In genomic region chr16:38941-39892, GRCh38 we compare ENCODE assay signal across 9 cellular contexts. TPM values are rescaled to one million over a fixed set of nuclear protein-coding genes. Genes with fewer than 3 reads are reported as not detected.
A peak's percentile ranks its signal among the peaks of the same experiment; 100 is the strongest.
DNase-seq lines count a peak whose midpoint lies in the region; ATAC-seq, FAIRE-seq and TF ChIP-seq lines count a peak whose summit lies in the region.
"Had no signal": no experiment of that assay in that cellular context is flagged by ENCODE, and none has a peak within 500 bp of the region (broad histone marks: within the 10 kb centered on the region; RNA-seq: fewer than 3 reads in every experiment).

No MANE protein-coding gene starts in this region.

- FAIRE-seq in HepG2 (lab: Jason Lieb, UNC): no peak

- no peaks in the 10 kb centered on the region for H3K79me2 ChIP-seq in HepG2 (ENCODE audit: insufficient read depth, low read length)
- H3K79me2 ChIP-seq: parathyroid adenoma had no signal

- intact Hi-C loops in CD4-positive, alpha-beta T cell (cut with DNase I, micrococcal nuclease): no loop called here
- intact Hi-C loops in HepG2 (cut with micrococcal nuclease; ENCODE audit: unreplicated experiment): no loop called here

- peak overlapping the region; percentile 46 for H3K27ac ChIP-seq in CD4-positive, alpha-beta T cell (ENCODE audit: low read depth, low read length)
- H3K27ac ChIP-seq in HepG2 (ENCODE audit: extremely low read length, insufficient read depth, low read length) (no peak overlapping the region), tibial nerve (peak overlapping the region in 1 of 4 donors; percentile 50)
- H3K27ac ChIP-seq: parathyroid adenoma had no signal

- 98% methylated on average over 9 of the region's 13 CpGs for WGBS in HepG2 (ENCODE audit: low lambda C conversion rate)
- WGBS in tibial nerve, 2 donors: 77 to 82% methylated on average over 10 to 12 of the region's 13 CpGs

- BruUV-seq in HepG2 (replicated peaks; lab: Mats Ljungman, UMichigan): no TSS peak

- POLR2A ChIA-PET in CD4-positive, alpha-beta T cell (lab: Charles Lee): interaction anchor here (1.4 kb wide), 1 partner anchor 14 kb away, joined by 6 read pairs; the partner anchor contains the start of genes POLR3K and SNRNP25
- POLR2A ChIA-PET in HepG2 (lab: Yijun Ruan, JAX): no interaction called here

- no peak overlapping the region for H3K4me2 ChIP-seq in HepG2 (ENCODE audit: low read depth, low read length)

- no peaks in the 10 kb centered on the region for H4K20me1 ChIP-seq in HepG2 (ENCODE audit: insufficient read depth, low read length)

- peak overlapping the region; percentile 70 for H3K27ac Mint-ChIP-seq in CD4-positive, alpha-beta T cell
- H3K27ac Mint-ChIP-seq in IgD-negative memory B cell: peak overlapping the region; percentile 96 to 100 (median 99)

- H3K9ac ChIP-seq in HepG2 (ENCODE audit: insufficient read depth, low read depth, low read length): no peak overlapping the region
- H3K9ac ChIP-seq: parathyroid adenoma had no signal

- H3K9me3 Mint-ChIP-seq in CD4-positive, alpha-beta T cell: no peaks in the 10 kb centered on the region
- H3K9me3 Mint-ChIP-seq in IgD-negative memory B cell: no peaks in the 10 kb centered on the region

- TF ChIP-seq EP300 in HepG2 (IDR thresholded peaks at IDR 0.05; ENCODE audit: low read depth in 2 of 2, low read length in 2 of 2) (no peak), HepG2 (CRISPR knock-in tag; IDR thresholded peaks at IDR 0.05; ENCODE audit: borderline replicate concordance) (no peak), tibial nerve (IDR thresholded peaks at IDR 0.05) (no peak)

- H3K9me3 ChIP-seq in CD4-positive, alpha-beta T cell (ENCODE audit: control insufficient read depth, low read length): no peaks in the 10 kb centered on the region
- no peaks in the 10 kb centered on the region for H3K9me3 ChIP-seq in HepG2 (ENCODE audit: low read length)
- no peaks in the 10 kb centered on the region for H3K9me3 ChIP-seq in tibial nerve

- ATAC-seq in CD4-positive, alpha-beta T cell (ENCODE audit: poor library complexity): peak; percentile 93
- ATAC-seq in HepG2 (no peak), HG02884 (IDR thresholded peaks at IDR 0.05; ENCODE audit: unreplicated experiment) (no peak)

- peaks cover 32% of the 10 kb centered on the region for H3K36me3 Mint-ChIP-seq in CD4-positive, alpha-beta T cell (ENCODE audit: low read depth)
- peaks cover 2% of the 10 kb centered on the region for H3K36me3 Mint-ChIP-seq in IgD-negative memory B cell

- DNase-seq in CD4-positive, alpha-beta T cell: peak; percentile 18 to 44 (median 30)
- DNase-seq in GM20000 (ENCODE audit: low spot score): peak; percentile 84
- DNase-seq in activated CD4-positive, alpha-beta T cell treated with anti-CD3 and anti-CD28 coated beads, Interleukin-2, amount 50 U/mL, for 1 hour: peak; percentile 32
- no peak for DNase-seq in HepG2 (ENCODE audit: low spot score)
- no peak for DNase-seq in tibial nerve (ENCODE audit: low spot score in 2 of 2)
- no peak for DNase-seq in nucleus accumbens (lab: John Stamatoyannopoulos, UW)

- no peak overlapping the region for H2AFZ ChIP-seq in HepG2 (ENCODE audit: low read length)
- H2AFZ ChIP-seq: parathyroid adenoma had no signal

- in situ Hi-C loops in HepG2 (cut with HindIII; ENCODE audit: extremely low pct_ligation_motif_present, low pct_unique_long_range_greater_than_20kb): no loop called here

- TF ChIP-seq RAD21 in HepG2 (CRISPR knock-in tag; IDR thresholded peaks at IDR 0.05): no peak

- H3K4me3 Mint-ChIP-seq in CD4-positive, alpha-beta T cell: no peak overlapping the region
- H3K4me3 Mint-ChIP-seq in IgD-negative memory B cell: peak overlapping the region; percentile 39 to 92 (median 88)

- H3K4me3 ChIP-seq in HepG2 (replicated peaks in 1 of 3; ENCODE audit: insufficient read depth in 1 of 3, low read depth in 2 of 3, low read length in 3 of 3): no peak overlapping the region
- no peak overlapping the region for H3K4me3 ChIP-seq in tibial nerve

- TF ChIP-seq POLR2A in HepG2 (IDR thresholded peaks at IDR 0.05; ENCODE audit: insufficient read depth in 1 of 2, low read depth in 2 of 2, low read length in 2 of 2) (no peak; a peak in 1 of 4 replicates), tibial nerve (IDR thresholded peaks at IDR 0.05) (no peak)

- H3K27me3 ChIP-seq in CD4-positive, alpha-beta T cell (ENCODE audit: control insufficient read depth, insufficient read depth, low read length): no peaks in the 10 kb centered on the region
- H3K27me3 ChIP-seq in HepG2 (ENCODE audit: control insufficient read depth in 1 of 2, insufficient read depth in 2 of 2, low read length in 2 of 2): no peaks in the 10 kb centered on the region
- H3K27me3 ChIP-seq in tibial nerve: no peaks in the 10 kb centered on the region

- H3K36me3 ChIP-seq in HepG2 (replicated peaks in 1 of 2; ENCODE audit: control insufficient read depth in 1 of 2, insufficient read depth in 2 of 2, low read length in 2 of 2): peaks cover 3 to 6% of the 10 kb centered on the region in 2 experiments; a peak in 1 of 5 replicates
- peaks cover 0 to 8% (median 0%) of the 10 kb centered on the region in 3 donors for H3K36me3 ChIP-seq in tibial nerve

- H3K4me1 Mint-ChIP-seq in CD4-positive, alpha-beta T cell (ENCODE audit: low read depth): peaks cover 38% of the 10 kb centered on the region
- H3K4me1 Mint-ChIP-seq in IgD-negative memory B cell: peaks cover 53 to 64% (median 55%) of the 10 kb centered on the region in 3 donors

- H3K27me3 Mint-ChIP-seq in CD4-positive, alpha-beta T cell: no peaks in the 10 kb centered on the region
- no peaks in the 10 kb centered on the region for H3K27me3 Mint-ChIP-seq in IgD-negative memory B cell

- H3K4me1 ChIP-seq in HepG2 (ENCODE audit: insufficient read depth, low read length) (peaks cover 14% of the 10 kb centered on the region), tibial nerve (peaks cover 0 to 3% (median 0%) of the 10 kb centered on the region in 4 donors)
- H3K4me1 ChIP-seq: parathyroid adenoma had no signal

- CTCF ChIA-PET in CD4-positive, alpha-beta T cell (lab: Charles Lee): interaction anchor here (0.7 to 2.5 kb wide), 3 partner anchors 26 to 58 kb away, joined by 3 to 8 read pairs (median 3); no protein-coding TSS in a partner anchor
- CTCF ChIA-PET in HepG2 (lab: Yijun Ruan, JAX; ENCODE audit: low intra/inter-chr PET ratio, low total read pairs): no interaction called here

- TF ChIP-seq CTCF in CD4-positive, alpha-beta T cell (IDR thresholded peaks at IDR 0.05): no peak
- TF ChIP-seq CTCF in GM20000 (IDR thresholded peaks at IDR 0.05; ENCODE audit: extremely low read depth, missing control alignments): no peak
- TF ChIP-seq CTCF in HepG2 (CRISPR knock-in tag; IDR thresholded peaks at IDR 0.05): no peak
- no peak for TF ChIP-seq CTCF in tibial nerve (IDR thresholded peaks at IDR 0.05)

RNA-seq across cellular contexts. Expression of gene POLR3K, which starts 14.2 kb away (rescaled TPM):
- 1 to 10 TPM; 4.1 TPM for total RNA-seq in CD4-positive, alpha-beta T cell
- polyA plus RNA-seq in IgD-negative memory B cell: 45.2 TPM
- total RNA-seq in HepG2 (2016; rRNA removed; fragmentation: Illumina TruSeq; extraction: Trizol): 18.8 and 22.4 TPM in 2 replicates
- total RNA-seq in HepG2 (2016; cell fraction: cytosol; rRNA removed; fragmentation: Illumina TruSeq; extraction: Trizol; ENCODE audit: low read depth): 10.0 and 10.3 TPM in 2 replicates
- total RNA-seq in HepG2 (2016; cell fraction: insoluble cytoplasmic fraction; rRNA removed; fragmentation: Illumina TruSeq; extraction: Trizol): 19.8 and 23.7 TPM in 2 replicates
- 11.2 and 12.8 TPM in 2 replicates for total RNA-seq in HepG2 (2016; cell fraction: membrane; rRNA removed; fragmentation: Illumina TruSeq; extraction: Trizol)
- total RNA-seq in HepG2 (2016; cell fraction: nucleus; rRNA removed; fragmentation: Illumina TruSeq; extraction: Trizol): 8.8 and 11.3 TPM in 2 replicates
- 14.8 TPM in 2 replicates for polyA plus RNA-seq in HepG2 (2011; rRNA removed)
- polyA plus RNA-seq in HepG2 (2011; cell fraction: cytosol; rRNA removed): 22.5 and 26.6 TPM in 2 replicates
- 10.5 and 11.1 TPM in 2 replicates for polyA plus RNA-seq in HepG2 (2011; cell fraction: nucleus; rRNA removed)
- 14.3 and 17.5 TPM in 2 replicates for polyA plus RNA-seq in HepG2 (2012)
- 9.1 and 9.8 TPM in 2 replicates for polyA plus RNA-seq in HepG2 (2016; cell fraction: cytosol; fragmentation: Illumina TruSeq; extraction: Trizol; ENCODE audit: low read depth)
- 34.2 and 38.7 TPM in 2 replicates for polyA plus RNA-seq in HepG2 (2016; cell fraction: insoluble cytoplasmic fraction; fragmentation: Illumina TruSeq; extraction: Trizol; ENCODE audit: low read depth)
- 11.8 and 11.9 TPM in 2 replicates for polyA plus RNA-seq in HepG2 (2016; cell fraction: membrane; fragmentation: Illumina TruSeq; extraction: Trizol; ENCODE audit: low read depth)
- polyA plus RNA-seq in HepG2 (2016; cell fraction: nucleus; fragmentation: Illumina TruSeq; extraction: Trizol; ENCODE audit: insufficient read depth, low read depth): 18.2 and 22.9 TPM in 2 replicates
- polyA minus RNA-seq in HepG2 (2011; rRNA and poly(A)+ RNA removed; ENCODE audit: low replicate concordance): 15.9 and 48.0 TPM in 2 replicates
- polyA minus RNA-seq in HepG2 (2011; cell fraction: cytosol; rRNA and poly(A)+ RNA removed): 5.5 and 7.7 TPM in 2 replicates
- 8.8 and 10.9 TPM in 2 replicates for polyA minus RNA-seq in HepG2 (2011; cell fraction: nucleus; rRNA and poly(A)+ RNA removed)
- total RNA-seq in tibial nerve: 1 to 10 TPM in 3 of 4 donors, under 1 TPM in 1; 0.66 to 8.6 (median 3.1) TPM

RNA-seq across cellular contexts. Expression of gene SNRNP25, which starts 14.4 kb away (rescaled TPM):
- total RNA-seq in CD4-positive, alpha-beta T cell: 1 to 10 TPM; 4.8 to 5.1 TPM
- polyA plus RNA-seq in IgD-negative memory B cell: 39.1 TPM
- 97.4 and 103 TPM in 2 replicates for total RNA-seq in HepG2 (2016; rRNA removed; fragmentation: Illumina TruSeq; extraction: Trizol)
- total RNA-seq in HepG2 (2016; cell fraction: cytosol; rRNA removed; fragmentation: Illumina TruSeq; extraction: Trizol; ENCODE audit: low read depth): 131 and 159 TPM in 2 replicates
- 98.3 and 99.2 TPM in 2 replicates for total RNA-seq in HepG2 (2016; cell fraction: insoluble cytoplasmic fraction; rRNA removed; fragmentation: Illumina TruSeq; extraction: Trizol)
- 209 and 211 TPM in 2 replicates for total RNA-seq in HepG2 (2016; cell fraction: membrane; rRNA removed; fragmentation: Illumina TruSeq; extraction: Trizol)
- total RNA-seq in HepG2 (2016; cell fraction: nucleus; rRNA removed; fragmentation: Illumina TruSeq; extraction: Trizol): 35.7 and 35.9 TPM in 2 replicates
- 26.5 and 34.1 TPM in 2 replicates for polyA plus RNA-seq in HepG2 (2011; rRNA removed)
- polyA plus RNA-seq in HepG2 (2011; cell fraction: cytosol; rRNA removed): 30.0 and 42.1 TPM in 2 replicates
- polyA plus RNA-seq in HepG2 (2011; cell fraction: nucleus; rRNA removed): 14.5 and 15.2 TPM in 2 replicates
- 20.6 and 26.4 TPM in 2 replicates for polyA plus RNA-seq in HepG2 (2012)
- polyA plus RNA-seq in HepG2 (2016; cell fraction: cytosol; fragmentation: Illumina TruSeq; extraction: Trizol; ENCODE audit: low read depth): 174 and 209 TPM in 2 replicates
- 104 and 113 TPM in 2 replicates for polyA plus RNA-seq in HepG2 (2016; cell fraction: insoluble cytoplasmic fraction; fragmentation: Illumina TruSeq; extraction: Trizol; ENCODE audit: low read depth)
- 222 and 223 TPM in 2 replicates for polyA plus RNA-seq in HepG2 (2016; cell fraction: membrane; fragmentation: Illumina TruSeq; extraction: Trizol; ENCODE audit: low read depth)
- 66.9 and 75.9 TPM in 2 replicates for polyA plus RNA-seq in HepG2 (2016; cell fraction: nucleus; fragmentation: Illumina TruSeq; extraction: Trizol; ENCODE audit: insufficient read depth, low read depth)
- polyA minus RNA-seq in HepG2 (2011; rRNA and poly(A)+ RNA removed; ENCODE audit: low replicate concordance): 12.7 and 34.1 TPM in 2 replicates
- polyA minus RNA-seq in HepG2 (2011; cell fraction: cytosol; rRNA and poly(A)+ RNA removed): 4.7 and 7.8 TPM in 2 replicates
- polyA minus RNA-seq in HepG2 (2011; cell fraction: nucleus; rRNA and poly(A)+ RNA removed): 7.2 and 9.5 TPM in 2 replicates
- total RNA-seq in tibial nerve: 10 to 100 TPM in 3 of 4 donors, 1 to 10 TPM in 1; 9.3 to 21.6 (median 15.7) TPM

RNA-seq across cellular contexts. Expression of gene RHBDF1, which starts 33.2 kb away (rescaled TPM):
- total RNA-seq in CD4-positive, alpha-beta T cell: under 1 TPM; 0.33 to 0.34 TPM
- polyA plus RNA-seq in IgD-negative memory B cell (not detected), HepG2 (2011; rRNA removed) (26.9 and 28.1 TPM in 2 replicates)
- total RNA-seq in HepG2 (2016; rRNA removed; fragmentation: Illumina TruSeq; extraction: Trizol) (1.8 and 5.4 TPM in 2 replicates), tibial nerve (100 to 1,000 TPM in 3 of 4 donors, 10 to 100 TPM in 1; 92.7 to 157 (median 137) TPM)
- total RNA-seq in HepG2 (2016; cell fraction: cytosol; rRNA removed; fragmentation: Illumina TruSeq; extraction: Trizol; ENCODE audit: low read depth): 0.81 and 1.8 TPM in 2 replicates
- 1.4 and 5.9 TPM in 2 replicates for total RNA-seq in HepG2 (2016; cell fraction: insoluble cytoplasmic fraction; rRNA removed; fragmentation: Illumina TruSeq; extraction: Trizol)
- 0.96 and 1.5 TPM in 2 replicates for total RNA-seq in HepG2 (2016; cell fraction: membrane; rRNA removed; fragmentation: Illumina TruSeq; extraction: Trizol)
- total RNA-seq in HepG2 (2016; cell fraction: nucleus; rRNA removed; fragmentation: Illumina TruSeq; extraction: Trizol): 6.4 and 8.4 TPM in 2 replicates
- 8.5 and 9.9 TPM in 2 replicates for polyA plus RNA-seq in HepG2 (2011; cell fraction: cytosol; rRNA removed)
- 199 and 238 TPM in 2 replicates for polyA plus RNA-seq in HepG2 (2011; cell fraction: nucleus; rRNA removed)
- polyA plus RNA-seq in HepG2 (2012): 4.3 and 9.2 TPM in 2 replicates
- 0.72 and 0.88 TPM in 2 replicates for polyA plus RNA-seq in HepG2 (2016; cell fraction: cytosol; fragmentation: Illumina TruSeq; extraction: Trizol; ENCODE audit: low read depth)
- 1.7 and 2.1 TPM in 2 replicates for polyA plus RNA-seq in HepG2 (2016; cell fraction: insoluble cytoplasmic fraction; fragmentation: Illumina TruSeq; extraction: Trizol; ENCODE audit: low read depth)
- polyA plus RNA-seq in HepG2 (2016; cell fraction: membrane; fragmentation: Illumina TruSeq; extraction: Trizol; ENCODE audit: low read depth): 1.1 and 1.3 TPM in 2 replicates
- 26.0 and 29.9 TPM in 2 replicates for polyA plus RNA-seq in HepG2 (2016; cell fraction: nucleus; fragmentation: Illumina TruSeq; extraction: Trizol; ENCODE audit: insufficient read depth, low read depth)
- polyA minus RNA-seq in HepG2 (2011; rRNA and poly(A)+ RNA removed; ENCODE audit: low replicate concordance): 10.2 and 17.2 TPM in 2 replicates
- polyA minus RNA-seq in HepG2 (2011; cell fraction: cytosol; rRNA and poly(A)+ RNA removed): 4.0 and 4.5 TPM in 2 replicates
- polyA minus RNA-seq in HepG2 (2011; cell fraction: nucleus; rRNA and poly(A)+ RNA removed): 18.3 and 18.5 TPM in 2 replicates

RNA-seq across cellular contexts. Expression of gene MPG, which starts 38.8 kb away (rescaled TPM):
- total RNA-seq in CD4-positive, alpha-beta T cell: 10 to 100 TPM; 14.1 to 17.1 TPM
- polyA plus RNA-seq in IgD-negative memory B cell (87.6 TPM), HepG2 (2011; rRNA removed) (59.1 and 74.2 TPM in 2 replicates)
- total RNA-seq in HepG2 (2016; rRNA removed; fragmentation: Illumina TruSeq; extraction: Trizol) (56.4 and 62.5 TPM in 2 replicates), tibial nerve (100 to 1,000 TPM in 2 of 4 donors, 10 to 100 TPM in 2; 74.3 to 190 (median 115) TPM)
- total RNA-seq in HepG2 (2016; cell fraction: cytosol; rRNA removed; fragmentation: Illumina TruSeq; extraction: Trizol; ENCODE audit: low read depth): 46.3 and 53.1 TPM in 2 replicates
- total RNA-seq in HepG2 (2016; cell fraction: insoluble cytoplasmic fraction; rRNA removed; fragmentation: Illumina TruSeq; extraction: Trizol): 55.9 and 64.7 TPM in 2 replicates
- total RNA-seq in HepG2 (2016; cell fraction: membrane; rRNA removed; fragmentation: Illumina TruSeq; extraction: Trizol): 57.4 and 76.0 TPM in 2 replicates
- 33.2 and 35.5 TPM in 2 replicates for total RNA-seq in HepG2 (2016; cell fraction: nucleus; rRNA removed; fragmentation: Illumina TruSeq; extraction: Trizol)
- 62.1 and 108 TPM in 2 replicates for polyA plus RNA-seq in HepG2 (2011; cell fraction: cytosol; rRNA removed)
- polyA plus RNA-seq in HepG2 (2011; cell fraction: nucleus; rRNA removed): 58.8 and 62.5 TPM in 2 replicates
- 30.3 and 43.2 TPM in 2 replicates for polyA plus RNA-seq in HepG2 (2012)
- polyA plus RNA-seq in HepG2 (2016; cell fraction: cytosol; fragmentation: Illumina TruSeq; extraction: Trizol; ENCODE audit: low read depth): 53.6 and 59.3 TPM in 2 replicates
- 53.6 and 58.3 TPM in 2 replicates for polyA plus RNA-seq in HepG2 (2016; cell fraction: insoluble cytoplasmic fraction; fragmentation: Illumina TruSeq; extraction: Trizol; ENCODE audit: low read depth)
- polyA plus RNA-seq in HepG2 (2016; cell fraction: membrane; fragmentation: Illumina TruSeq; extraction: Trizol; ENCODE audit: low read depth): 56.7 and 61.4 TPM in 2 replicates
- polyA plus RNA-seq in HepG2 (2016; cell fraction: nucleus; fragmentation: Illumina TruSeq; extraction: Trizol; ENCODE audit: insufficient read depth, low read depth): 53.3 and 60.6 TPM in 2 replicates
- 22.4 and 34.8 TPM in 2 replicates for polyA minus RNA-seq in HepG2 (2011; rRNA and poly(A)+ RNA removed; ENCODE audit: low replicate concordance)
- polyA minus RNA-seq in HepG2 (2011; cell fraction: cytosol; rRNA and poly(A)+ RNA removed): 27.0 and 35.2 TPM in 2 replicates
- polyA minus RNA-seq in HepG2 (2011; cell fraction: nucleus; rRNA and poly(A)+ RNA removed): 5.8 and 10.3 TPM in 2 replicates

Comparison
In these comparisons a context has a peak if more than half of its experiments do, and no peak if none do; other contexts are left out.
1. DNase-seq: peak in CD4-positive, alpha-beta T cell (10 of 10), GM20000 (single experiment) and activated CD4-positive, alpha-beta T cell treated with anti-CD3 and anti-CD28 coated beads, Interleukin-2, amount 50 U/mL, for 1 hour (single experiment); none in HepG2 (single experiment), tibial nerve (0 of 2) and nucleus accumbens (0 of 56).
2. RNA of gene RHBDF1, which starts 33.2 kb away (total RNA-seq): 92.7 to 157 TPM in tibial nerve; 0.81 to 8.4 TPM in HepG2 and 0.33 to 0.34 TPM in CD4-positive, alpha-beta T cell; every median in the first group is over 10 times any median in the second.